ENCODE assay signal across 8 cellular contexts in the genomic region with DNA sequence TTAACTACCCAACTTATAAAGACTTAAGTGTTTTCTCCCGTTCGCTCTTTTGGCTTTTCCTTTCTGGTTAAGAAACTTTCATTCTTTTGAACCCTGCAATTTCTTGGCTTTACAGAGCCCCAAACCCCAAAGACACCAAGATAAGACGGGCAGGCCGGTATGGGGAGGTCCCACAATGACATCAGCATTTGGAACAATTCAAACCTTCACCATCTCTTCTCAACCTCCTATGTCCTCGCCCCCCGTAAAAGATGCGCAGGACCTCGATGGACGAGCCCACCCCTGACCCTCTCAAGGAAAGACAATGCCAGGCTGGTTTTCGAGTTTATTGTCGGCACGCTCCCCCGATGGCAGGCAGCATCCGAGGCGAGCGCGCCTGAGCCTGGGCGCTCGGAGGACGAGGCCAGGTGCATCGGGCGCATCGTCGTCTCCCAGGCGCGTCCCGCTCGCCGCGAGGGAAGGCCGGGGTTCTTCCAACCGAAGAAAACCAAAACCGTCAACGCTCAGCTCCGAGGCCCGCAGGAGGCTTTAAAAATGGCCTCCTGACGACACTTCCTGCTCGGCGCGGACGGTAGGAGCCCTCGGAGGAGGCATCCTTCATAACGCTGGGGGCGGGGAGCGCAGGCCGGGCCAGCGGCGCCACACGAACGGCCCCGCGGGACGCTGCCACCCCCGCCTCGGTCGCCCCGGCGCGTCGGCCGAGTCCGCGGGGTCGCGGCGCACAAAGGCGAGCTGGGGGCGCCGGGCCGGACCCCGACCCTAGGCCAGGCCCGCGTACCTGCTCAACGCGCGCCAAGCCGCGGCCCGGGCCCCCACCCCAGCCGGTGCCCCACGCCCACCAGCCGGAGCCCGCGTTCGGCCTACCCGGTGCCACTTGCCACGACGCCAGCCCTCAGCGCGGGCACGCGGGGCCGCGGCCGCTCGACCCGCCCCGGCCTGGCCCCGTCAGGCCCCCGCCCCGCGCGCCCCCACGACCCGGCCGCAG. TPM values are rescaled to one million over a fixed set of nuclear protein-coding genes. Genes with fewer than 3 reads are reported as not detected.
A peak's percentile ranks its signal among the peaks of the same experiment; 100 is the strongest.
DNase-seq lines count a peak whose midpoint lies in the region; ATAC-seq lines count a peak whose summit lies in the region.

No MANE protein-coding gene starts in this region.

- no peak overlapping the region for H4K5ac ChIP-seq in mesendoderm (ENCODE audit: low read length)

- H3K4me3 Mint-ChIP-seq in activated CD4-positive, alpha-beta T cell treated with anti-CD3 and anti-CD28 coated beads, Interleukin-2, amount 10 ng/mL, durations not matched to agents 7 days and 5 days, result peak overlapping the region; percentile 79

- peak overlapping the region; percentile 48 for H3K23ac ChIP-seq in mesendoderm (ENCODE audit: low read length)

- H2AK5ac ChIP-seq in mesendoderm (ENCODE audit: low read length), result no peak overlapping the region

- peak overlapping the region; percentile 26 for H2BK5ac ChIP-seq in mesendoderm (ENCODE audit: low read length)

- WGBS in mesendoderm (ENCODE audit: extremely low coverage, insufficient coverage, low lambda C conversion rate), result no CpG with 5 or more reads among the region's 106 CpGs

- peak overlapping the region; percentile 94 for H3K56ac ChIP-seq in mesendoderm (ENCODE audit: low read length)

- H2BK120ac ChIP-seq in mesendoderm (ENCODE audit: low read depth, low read length), result no peak overlapping the region

- H3K27me3 Mint-ChIP-seq in activated CD4-positive, alpha-beta T cell treated with anti-CD3 and anti-CD28 coated beads, Interleukin-2, amount 10 ng/mL, durations not matched to agents 7 days and 5 days, result peaks cover 6% of the 10 kb centered on the region

- H3K27me3 ChIP-seq in duodenal mucosa (ENCODE audit: control insufficient read depth in 1 of 2, insufficient read depth in 2 of 2, low read length in 2 of 2) (peaks cover 0 to 1% of the 10 kb centered on the region in 2 donors), mesendoderm (ENCODE audit: insufficient read depth, low read length, poor library complexity) (peaks cover 27% of the 10 kb centered on the region)

- peaks cover 8% of the 10 kb centered on the region for H3K79me1 ChIP-seq in mesendoderm (ENCODE audit: low read length)

- CTCF ChIA-PET in activated CD4-positive, alpha-beta T cell treated with anti-CD3 and anti-CD28 coated beads, Interleukin-2, amount 10 ng/mL, durations not matched to agents 7 days and 5 days (lab: Charles Lee), result interaction anchor here (0.8 to 1.5 kb wide), 4 partner anchors 16 to 297 kb away, joined by 3 to 4 read pairs (median 4); no protein-coding TSS in a partner anchor

- POLR2A ChIA-PET in activated CD4-positive, alpha-beta T cell treated with anti-CD3 and anti-CD28 coated beads, Interleukin-2, amount 10 ng/mL, durations not matched to agents 7 days and 5 days (lab: Charles Lee), result no interaction called here

- in situ Hi-C loops in G401 (cut with HindIII; ENCODE audit: low sequenced_read_pairs), result no loop called here

- no peaks in the 10 kb centered on the region for H3K79me2 ChIP-seq in mesendoderm (ENCODE audit: control insufficient read depth, insufficient read depth, low read length)

- H3K4me2 ChIP-seq in mesendoderm (ENCODE audit: low read length), result peak overlapping the region; percentile 91

- no peak overlapping the region for H2BK15ac ChIP-seq in mesendoderm (replicated peaks; ENCODE audit: low read depth)

- H3K4me1 ChIP-seq in duodenal mucosa (ENCODE audit: control insufficient read depth in 1 of 2, insufficient read depth in 2 of 2, low read length in 2 of 2), result peaks cover 9 to 13% of the 10 kb centered on the region in 2 donors
- H3K4me1 ChIP-seq in mesendoderm (ENCODE audit: control insufficient read depth, low read depth, low read length), result peaks cover 6% of the 10 kb centered on the region

- H3K27ac Mint-ChIP-seq in activated CD4-positive, alpha-beta T cell treated with anti-CD3 and anti-CD28 coated beads, Interleukin-2, amount 10 ng/mL, durations not matched to agents 7 days and 5 days, result peak overlapping the region; percentile 88

- no peak overlapping the region for H4K8ac ChIP-seq in mesendoderm (ENCODE audit: low read depth, low read length)

- peaks cover 31% of the 10 kb centered on the region for H3K4me1 Mint-ChIP-seq in activated CD4-positive, alpha-beta T cell treated with anti-CD3 and anti-CD28 coated beads, Interleukin-2, amount 10 ng/mL, durations not matched to agents 7 days and 5 days

- peak; percentile 54 for ATAC-seq in GM21576 (IDR thresholded peaks at IDR 0.05; ENCODE audit: unreplicated experiment)

- H3K36me3 ChIP-seq in KOPT-K1 (ENCODE audit: insufficient read depth, low read length) (peaks cover 35% of the 10 kb centered on the region), duodenal mucosa (ENCODE audit: control insufficient read depth in 1 of 2, insufficient read depth in 2 of 2, low read length in 2 of 2) (peaks cover 6 to 26% of the 10 kb centered on the region in 2 donors), mesendoderm (ENCODE audit: control insufficient read depth, insufficient read depth, low read length) (peaks cover 7% of the 10 kb centered on the region)

- H3K9ac ChIP-seq in duodenal mucosa (ENCODE audit: low read depth in 1 of 2, low read length in 2 of 2) (peak overlapping the region; percentile 39 to 57), mesendoderm (ENCODE audit: low read length) (peak overlapping the region; percentile 87)

- H3K4me3 ChIP-seq in duodenal mucosa (ENCODE audit: low read depth in 1 of 2, low read length in 2 of 2) (peak overlapping the region; percentile 79), mesendoderm (ENCODE audit: low read length) (peak overlapping the region; percentile 66)

- H3K9me3 Mint-ChIP-seq in activated CD4-positive, alpha-beta T cell treated with anti-CD3 and anti-CD28 coated beads, Interleukin-2, amount 10 ng/mL, durations not matched to agents 7 days and 5 days, result peaks cover 8% of the 10 kb centered on the region

- H3K27ac ChIP-seq in KOPT-K1 (ENCODE audit: low read depth, low read length, poor library complexity, severe bottlenecking) (peak overlapping the region; percentile 60), duodenal mucosa (ENCODE audit: low read depth, low read length) (no peak overlapping the region), mesendoderm (ENCODE audit: low read depth, low read length) (no peak overlapping the region)

- peaks cover 37% of the 10 kb centered on the region for H3K36me3 Mint-ChIP-seq in activated CD4-positive, alpha-beta T cell treated with anti-CD3 and anti-CD28 coated beads, Interleukin-2, amount 10 ng/mL, durations not matched to agents 7 days and 5 days (ENCODE audit: low read depth)

- H3K4ac ChIP-seq in mesendoderm (ENCODE audit: low read depth, low read length), result peak overlapping the region; percentile 85

- peak; percentile 60 for DNase-seq in G401 (ENCODE audit: low spot score)
- DNase-seq in activated CD4-positive, alpha-beta T cell treated with anti-CD3 and anti-CD28 coated beads, Interleukin-2, amount 10 ng/mL, durations not matched to agents 7 days and 5 days, result peak; percentile 67
- peak; percentile 76 for DNase-seq in mesendoderm
- peak; percentile 30 to 59 for DNase-seq in stimulated activated CD8-positive, alpha-beta memory T cell treated with anti-CD3 and anti-CD28 coated beads, Interleukin-7, amount 100 ng/mL, for 4 hours (ENCODE audit: low read depth in 2 of 2)
- no peak for DNase-seq in T1000 (lab: John Stamatoyannopoulos, UW)

- H3K9me3 ChIP-seq in KOPT-K1 (ENCODE audit: insufficient read depth, low read length, poor library complexity, severe bottlenecking), result no peaks in the 10 kb centered on the region
- H3K9me3 ChIP-seq in duodenal mucosa (ENCODE audit: control insufficient read depth in 1 of 2, low read length in 2 of 2), result no peaks in the 10 kb centered on the region

- H3K18ac ChIP-seq in mesendoderm (ENCODE audit: low read length), result peak overlapping the region; percentile 83

RNA-seq across cellular contexts. Expression of a gene that starts 0.7 kb away (rescaled TPM):
- 13.0 and 33.1 TPM in 2 replicates for total RNA-seq in G401 (2014; rRNA removed; shearing (Covaris generic))
- total RNA-seq in activated CD4-positive, alpha-beta T cell treated with anti-CD3 and anti-CD28 coated beads, Interleukin-2, amount 10 ng/mL, durations not matched to agents 7 days and 5 days, result 10 to 100 TPM; 16.9 to 19.6 TPM
- polyA plus RNA-seq in mesendoderm (2013, experiment 1 of 2), result 6.0 TPM
- polyA plus RNA-seq in mesendoderm (2013, experiment 2 of 2), result 5.5 TPM
